Comparison of ENCODE assay signal across 24 cellular contexts in genomic region chr21:45487161-45487806, GRCh38.
"Had no signal": no experiment of that assay in that cellular context is flagged by ENCODE, and none has a peak within 500 bp of the region (broad histone marks: within the 10 kb centered on the region; RNA-seq: fewer than 3 reads in every experiment).

No MANE protein-coding gene starts in this region.

- H3K9me3 ChIP-seq: esophagus muscularis mucosa, heart right ventricle, left lung, prostate gland, right atrium auricular region, sigmoid colon, stomach, thyroid gland had no signal

- ATAC-seq: foreskin keratinocyte; heart right ventricle; left cardiac atrium; left lung; naive thymus-derived CD4-positive, alpha-beta T cell; stimulated activated effector memory CD8-positive, alpha-beta T cell treated with anti-CD3 and anti-CD28 coated beads, Interleukin-12 subunit alpha, Interleukin-12 subunit beta, amount 100 ng/mL, for 72 hours had no signal

- H3K27me3 ChIP-seq: esophagus muscularis mucosa, foreskin keratinocyte, heart right ventricle, left lung, right atrium auricular region, sigmoid colon, stomach, thyroid gland had no signal

- H3K27ac ChIP-seq: coronary artery, esophagus muscularis mucosa, foreskin keratinocyte, heart right ventricle, left lung, prostate gland, right atrium auricular region, sigmoid colon, stomach, thyroid gland had no signal

- H3K27ac Mint-ChIP-seq: stimulated activated effector memory CD8-positive, alpha-beta T cell treated with anti-CD3 and anti-CD28 coated beads, Interleukin-12 subunit alpha, Interleukin-12 subunit beta, amount 100 ng/mL, for 72 hours; type B pancreatic cell had no signal

- H3K4me3 ChIP-seq: coronary artery, esophagus muscularis mucosa, heart right ventricle, left lung, prostate gland, right atrium auricular region, sigmoid colon, stomach, thyroid gland had no signal

- H3K27me3 Mint-ChIP-seq: naive thymus-derived CD4-positive, alpha-beta T cell; type B pancreatic cell had no signal

- DNase-seq: dermis blood vessel endothelial cell; effector memory CD4-positive, alpha-beta T cell; foreskin keratinocyte; glutamatergic neuron; hippocampal formation; left cardiac atrium; mesendoderm; midbrain; naive thymus-derived CD4-positive, alpha-beta T cell; sigmoid colon; stimulated activated CD4-positive, alpha-beta T cell treated with anti-CD3 and anti-CD28 coated beads, Interleukin-2, amount 100 ng/mL, for 24 hours; stimulated activated CD4-positive, alpha-beta T cell treated with anti-CD3 and anti-CD28 coated beads, Interleukin-4, amount 100 ng/mL, for 24 hours; stimulated activated naive CD4-positive, alpha-beta T cell treated with Interleukin-2 at 50 U/mL for 16 hours; stomach; thyroid gland had no signal

- H3K9me3 Mint-ChIP-seq: nephron; stimulated activated effector memory CD8-positive, alpha-beta T cell treated with anti-CD3 and anti-CD28 coated beads, Interleukin-12 subunit alpha, Interleukin-12 subunit beta, amount 100 ng/mL, for 72 hours; type B pancreatic cell had no signal

- H3K4me3 Mint-ChIP-seq: nephron; stimulated activated effector memory CD8-positive, alpha-beta T cell treated with anti-CD3 and anti-CD28 coated beads, Interleukin-12 subunit alpha, Interleukin-12 subunit beta, amount 100 ng/mL, for 72 hours; type B pancreatic cell had no signal

- H3K4me1 ChIP-seq: esophagus muscularis mucosa, foreskin keratinocyte, prostate gland, right atrium auricular region, sigmoid colon, thyroid gland had no signal
